In genomic region chr21:46634966-46635323, GRCh38 we compare ENCODE assay signal across 1 cellular context.
A peak's percentile ranks its signal among the peaks of the same experiment; 100 is the strongest.
TF ChIP-seq lines count a peak whose summit lies in the region.

No MANE protein-coding gene starts in this region.

TF ChIP-seq in K562, 482 proteins besides CTCF, POLR2A, EP300 and RAD21 (continued from another document and continues in another):
- TF ChIP-seq RFX7 (CRISPR knock-in tag; IDR thresholded peaks at IDR 0.05) (0 out of 2 replicates have a peak, but pooled peaks have one; percentile 61), RUNX1 (IDR thresholded peaks at IDR 0.05; ENCODE audit: low read depth) (no peak), STAT5A (IDR thresholded peaks at IDR 0.05; ENCODE audit: borderline replicate concordance, low read length) (no peak), ZNF583 (CRISPR knock-in tag; IDR thresholded peaks at IDR 0.05) (no peak), RCOR1 (IDR thresholded peaks at IDR 0.05; ENCODE audit: borderline replicate concordance in 1 of 2, low read depth in 2 of 2, low read length in 2 of 2) (peak in 1 of 2 experiments; percentile 11; a peak in 1 of 4 replicates), NFYB (IDR thresholded peaks at IDR 0.05; ENCODE audit: extremely low read depth, insufficient read length) (no peak), E4F1 (CRISPR knock-in tag; IDR thresholded peaks at IDR 0.05; ENCODE audit: borderline replicate concordance) (no peak), BRD9 (IDR thresholded peaks at IDR 0.05; ENCODE audit: low read depth, partially characterized antibody) (peak; percentile 71), ZNF253 (CRISPR knock-in tag; conservative IDR thresholded peaks at IDR 0.05) (no peak), MCM5 (IDR thresholded peaks at IDR 0.05; ENCODE audit: low read depth) (no peak), SNAPC5 (CRISPR knock-in tag; IDR thresholded peaks at IDR 0.05) (no peak), PBX2 (CRISPR knock-in tag; IDR thresholded peaks at IDR 0.05; ENCODE audit: low read depth) (no peak), PBX2 (tag; conservative IDR thresholded peaks at IDR 0.05; ENCODE audit: low read depth) (no peak), CTCFL (IDR thresholded peaks at IDR 0.05; ENCODE audit: borderline replicate concordance, insufficient read depth, low read depth, low read length, poor library complexity, severe bottlenecking) (no peak), L3MBTL2 (IDR thresholded peaks at IDR 0.05) (peak; percentile 92), MEF2D (tag; conservative IDR thresholded peaks at IDR 0.05; ENCODE audit: low read depth) (no peak), HDGF (IDR thresholded peaks at IDR 0.05) (no peak), EGR1 (conservative IDR thresholded peaks at IDR 0.05) (peak; percentile 38; the same call in 1 of the 2 replicates), ZNF764 (CRISPR knock-in tag; IDR thresholded peaks at IDR 0.05; ENCODE audit: low read depth) (no peak), MYBL2 (IDR thresholded peaks at IDR 0.05; ENCODE audit: low read depth) (no peak), MYBL2 (CRISPR knock-in tag; IDR thresholded peaks at IDR 0.05; ENCODE audit: borderline replicate concordance) (no peak), JUN (IDR thresholded peaks at IDR 0.05; ENCODE audit: borderline replicate concordance, low read depth, low read length) (no peak), JUN (CRISPR knock-in tag; IDR thresholded peaks at IDR 0.05; ENCODE audit: borderline replicate concordance) (no peak), KDM2B (CRISPR knock-in tag; IDR thresholded peaks at IDR 0.05) (no peak), ILK (tag; IDR thresholded peaks at IDR 0.05; ENCODE audit: borderline replicate concordance, low read depth) (no peak), ZNF785 (CRISPR knock-in tag; IDR thresholded peaks at IDR 0.05) (no peak), SUPT5H (IDR thresholded peaks at IDR 0.05) (no peak), TCF3 (CRISPR knock-in tag; IDR thresholded peaks at IDR 0.05) (peak; percentile 26; the same call in 1 of the 2 replicates), ZNF143 (CRISPR knock-in tag; IDR thresholded peaks at IDR 0.05) (no peak), DMBX1 (CRISPR knock-in tag; IDR thresholded peaks at IDR 0.05; ENCODE audit: borderline replicate concordance) (no peak), DLX4 (CRISPR knock-in tag; IDR thresholded peaks at IDR 0.05) (no peak), ZNF668 (CRISPR knock-in tag; IDR thresholded peaks at IDR 0.05) (no peak), RBBP5 (IDR thresholded peaks at IDR 0.05; ENCODE audit: borderline replicate concordance, insufficient read depth, low read length, poor library complexity, severe bottlenecking) (no peak), ARHGAP35 (IDR thresholded peaks at IDR 0.05; ENCODE audit: partially characterized antibody) (no peak), HNRNPL (IDR thresholded peaks at IDR 0.05; ENCODE audit: low read depth, low read length) (no peak), TAF15 (IDR thresholded peaks at IDR 0.05; ENCODE audit: low read depth, low read length) (no peak), ZBTB8A (IDR thresholded peaks at IDR 0.05; ENCODE audit: partially characterized antibody) (no peak), MTF1 (CRISPR knock-in tag; IDR thresholded peaks at IDR 0.05; ENCODE audit: borderline replicate concordance) (no peak), CSDE1 (IDR thresholded peaks at IDR 0.05) (peak in 1 of 2 experiments; percentile 41; a peak in 1 of 4 replicates), HEY1 (CRISPR knock-in tag; IDR thresholded peaks at IDR 0.05; ENCODE audit: borderline replicate concordance) (no peak), ZNF561 (CRISPR knock-in tag; conservative IDR thresholded peaks at IDR 0.05) (no peak), ZNF511 (CRISPR knock-in tag; IDR thresholded peaks at IDR 0.05) (no peak), SMAD1 (IDR thresholded peaks at IDR 0.05; ENCODE audit: low read depth, low read length, partially characterized antibody) (no peak), KLF16 (IDR thresholded peaks at IDR 0.05) (no peak), RFX5 (IDR thresholded peaks at IDR 0.05; ENCODE audit: low read depth, low read length) (no peak), ATF2 (CRISPR knock-in tag; IDR thresholded peaks at IDR 0.05) (no peak), ZBTB5 (IDR thresholded peaks at IDR 0.05) (no peak), SETDB1 (IDR thresholded peaks at IDR 0.05; ENCODE audit: low read length) (no peak), ZNF609 (CRISPR knock-in tag; IDR thresholded peaks at IDR 0.05; ENCODE audit: borderline replicate concordance) (no peak), ZBTB1 (CRISPR knock-in tag; IDR thresholded peaks at IDR 0.05; ENCODE audit: borderline replicate concordance, low read depth) (no peak), WHSC1 (IDR thresholded peaks at IDR 0.05; ENCODE audit: low read length) (no peak), ZNF740 (CRISPR knock-in tag; IDR thresholded peaks at IDR 0.05) (peak; percentile 55; the same call in 1 of the 2 replicates), ZNF740 (tag; IDR thresholded peaks at IDR 0.05) (no peak), SAP30 (IDR thresholded peaks at IDR 0.05; ENCODE audit: borderline replicate concordance, insufficient read depth, low read depth, low read length, poor library complexity, severe bottlenecking) (no peak)
